1 cellular context compared by ENCODE assay signal in genomic region chr4:25312496-25313193, GRCh38.
A peak's percentile ranks its signal among the peaks of the same experiment; 100 is the strongest.
TF ChIP-seq lines count a peak whose summit lies in the region.

Gene ZCCHC4 (plus strand): TSS chr4:25312774. CDS start chr4:25312810, 36 bp downstream.

TF ChIP-seq in GM12878, 131 proteins besides CTCF, POLR2A, EP300 and RAD21 (continued from another document):
- no peak for TF ChIP-seq USF1 (IDR thresholded peaks at IDR 0.05; ENCODE audit: borderline replicate concordance, extremely low read length, insufficient read depth, low read depth, low read length)
- no peak for TF ChIP-seq PAX8 (IDR thresholded peaks at IDR 0.05)
- TF ChIP-seq MAX (IDR thresholded peaks at IDR 0.05; ENCODE audit: low read depth, low read length), result no peak
- TF ChIP-seq PAX5 (IDR thresholded peaks at IDR 0.05; ENCODE audit: borderline replicate concordance, low read depth, low read length), result 0 out of 2 replicates have a peak, but pooled peaks have one; percentile 46
- TF ChIP-seq FOXM1 (IDR thresholded peaks at IDR 0.05; ENCODE audit: low read depth, low read length), result peak; percentile 99
